Comparison of ENCODE assay signal across 17 cellular contexts in genomic region chr7:55156919-55157318, GRCh38.
DNase-seq lines count a peak whose midpoint lies in the region; ATAC-seq and TF ChIP-seq lines count a peak whose summit lies in the region.
"Had no signal": no experiment of that assay in that cellular context is flagged by ENCODE, and none has a peak within 500 bp of the region (broad histone marks: within the 10 kb centered on the region; RNA-seq: fewer than 3 reads in every experiment).

No MANE protein-coding gene starts in this region.

- H3K36me3 ChIP-seq in mesendoderm (ENCODE audit: control insufficient read depth, insufficient read depth, low read length) (no peaks in the 10 kb centered on the region), upper lobe of right lung (peaks cover 92% of the 10 kb centered on the region)

- no peak for TF ChIP-seq CTCF in RWPE1 (conservative IDR thresholded peaks at IDR 0.05; ENCODE audit: low read depth)
- TF ChIP-seq CTCF in upper lobe of right lung (IDR thresholded peaks at IDR 0.05) = no peak

- peak; percentile 51 for ATAC-seq in Right ventricle myocardium superior (ENCODE audit: poor library complexity)
- ATAC-seq in upper lobe of right lung = no peak
- no peak for ATAC-seq in HG03175 (IDR thresholded peaks at IDR 0.05; ENCODE audit: unreplicated experiment)

- no CpG with 5 or more reads among the region's 11 CpGs for WGBS in mesendoderm (ENCODE audit: extremely low coverage, insufficient coverage, low lambda C conversion rate)

- POLR2A ChIA-PET in RWPE1 (lab: Yijun Ruan, JAX; ENCODE audit: low non-redundant PET) = no interaction called here

- H2AK5ac ChIP-seq in mesendoderm (ENCODE audit: low read length) = no peak overlapping the region

- H3K4me3 ChIP-seq in mesendoderm (ENCODE audit: low read length) (no peak overlapping the region), upper lobe of right lung (no peak overlapping the region)
- H3K4me3 ChIP-seq: PC-9, vagina had no signal

- H4K8ac ChIP-seq in mesendoderm (ENCODE audit: low read depth, low read length) = no peak overlapping the region

- H3K79me1 ChIP-seq in mesendoderm (ENCODE audit: low read length) = no peaks in the 10 kb centered on the region

- no peaks in the 10 kb centered on the region for H3K27me3 ChIP-seq in mesendoderm (ENCODE audit: insufficient read depth, low read length, poor library complexity)
- H3K27me3 ChIP-seq in upper lobe of right lung = no peaks in the 10 kb centered on the region
- H3K27me3 ChIP-seq: vagina had no signal

- no peak for DNase-seq in RWPE1 (ENCODE audit: low spot score)
- DNase-seq in Right ventricle myocardium superior = no peak
- peak; percentile 54 for DNase-seq in mesendoderm
- no peak for DNase-seq in upper lobe of right lung
- no peak for DNase-seq in NOMO-1 (lab: John Stamatoyannopoulos, UW; ENCODE audit: unreplicated experiment in 2 of 2)
- no peak for DNase-seq in T-helper 9 cell
- DNase-seq: activated CD4-positive, alpha-beta T cell treated with anti-CD3 and anti-CD28 coated beads for 4 hours; activated CD8-positive, alpha-beta memory T cell treated with anti-CD3 and anti-CD28 coated beads, Interleukin-2, amount 50 U/mL, for 4 hours; activated effector memory CD4-positive, alpha-beta T cell treated with Interleukin-2 at 50 U/mL for 16 hours; AML-193; EL; GOT3; KG1; kidney; PC-9 had no signal

- no peak overlapping the region for H3K56ac ChIP-seq in mesendoderm (ENCODE audit: low read length)

- H3K4me1 ChIP-seq in mesendoderm (ENCODE audit: control insufficient read depth, low read depth, low read length) = no peaks in the 10 kb centered on the region
- no peaks in the 10 kb centered on the region for H3K4me1 ChIP-seq in upper lobe of right lung
- H3K4me1 ChIP-seq: vagina had no signal

- intact Hi-C loops in Right ventricle myocardium superior (cut with DNase I) = no loop called here
- intact Hi-C loops in upper lobe of right lung (cut with DNase I) = no loop called here

- H3K9me3 ChIP-seq in upper lobe of right lung = no peaks in the 10 kb centered on the region
- H3K9me3 ChIP-seq: vagina had no signal

- no peak overlapping the region for H2BK15ac ChIP-seq in mesendoderm (replicated peaks; ENCODE audit: low read depth)

- peak overlapping the region; percentile 18; the same call in 1 of the 2 replicates for H3K27ac ChIP-seq in RWPE1
- H3K27ac ChIP-seq in mesendoderm (ENCODE audit: low read depth, low read length) = no peak overlapping the region
- H3K27ac ChIP-seq in upper lobe of right lung = peak overlapping the region; percentile 25
- H3K27ac ChIP-seq: PC-9, vagina had no signal

- H3K4ac ChIP-seq in mesendoderm (ENCODE audit: low read depth, low read length) = no peak overlapping the region

- H2BK120ac ChIP-seq in mesendoderm (ENCODE audit: low read depth, low read length) = no peak overlapping the region

- H4K5ac ChIP-seq in mesendoderm (ENCODE audit: low read length) = no peak overlapping the region

- no peak overlapping the region for H3K9ac ChIP-seq in mesendoderm (ENCODE audit: low read length)

- H3K18ac ChIP-seq in mesendoderm (ENCODE audit: low read length) = no peak overlapping the region

- no peak overlapping the region for H2BK5ac ChIP-seq in mesendoderm (ENCODE audit: low read length)

- H3K79me2 ChIP-seq in mesendoderm (ENCODE audit: control insufficient read depth, insufficient read depth, low read length) = no peaks in the 10 kb centered on the region

- no peak overlapping the region for H3K4me2 ChIP-seq in mesendoderm (ENCODE audit: low read length)
- H3K4me2 ChIP-seq: PC-9 had no signal

- CTCF ChIA-PET in RWPE1 (lab: Yijun Ruan, JAX) = interaction anchor here (0.7 to 0.8 kb wide), 2 partner anchors 11 to 135 kb away, joined by 3 read pairs; no protein-coding TSS in a partner anchor

- no peak overlapping the region for H3K23ac ChIP-seq in mesendoderm (ENCODE audit: low read length)
